Comparison of ENCODE assay signal across 18 cellular contexts in genomic region chr3:98746122-98746521, GRCh38.
"Had no signal": no experiment of that assay in that cellular context is flagged by ENCODE, and none has a peak within 500 bp of the region (broad histone marks: within the 10 kb centered on the region; RNA-seq: fewer than 3 reads in every experiment).

No MANE protein-coding gene starts in this region.

- DNase-seq: cortex of kidney; effector memory CD8-positive, alpha-beta T cell; left colon; left ventricle myocardium superior; lower lobe of right lung; natural killer cell; pancreas; right lobe of liver; small intestine; stimulated activated CD4-positive, alpha-beta T cell treated with anti-CD3 and anti-CD28 coated beads, Interleukin-2, amount 100 ng/mL, for 24 hours; stimulated activated CD4-positive, alpha-beta T cell treated with anti-CD3 and anti-CD28 coated beads, Interleukin-4, amount 100 ng/mL, for 24 hours; stimulated activated naive CD4-positive, alpha-beta T cell treated with Interleukin-2 at 50 U/mL for 16 hours; stomach; thyroid gland had no signal

- H3K4me1 ChIP-seq: vagina had no signal

- ATAC-seq: effector memory CD8-positive, alpha-beta T cell; left colon; lower lobe of right lung; natural killer cell; pancreas; right lobe of liver; stimulated activated effector memory CD8-positive, alpha-beta T cell treated with anti-CD3 and anti-CD28 coated beads, Interleukin-12 subunit alpha, Interleukin-12 subunit beta, amount 100 ng/mL, for 72 hours had no signal

- H3K36me3 ChIP-seq: lower lobe of right lung, neutrophil, pancreas, right lobe of liver, stomach, thyroid gland, vagina had no signal

- FAIRE-seq: small intestine had no signal

- H3K27ac ChIP-seq: hepatocyte, lower lobe of right lung, neutrophil, pancreas, right lobe of liver, stomach, vagina had no signal

- H3K4me2 ChIP-seq: hepatocyte had no signal

- H3K27me3 ChIP-seq: hepatocyte, neutrophil, pancreas, right lobe of liver, stomach, thyroid gland, vagina had no signal

- H3K4me3 ChIP-seq: hepatocyte, lower lobe of right lung, pancreas, right lobe of liver, stomach, thyroid gland, vagina had no signal

- H3K9me3 ChIP-seq: lower lobe of right lung, neutrophil, pancreas, right lobe of liver, stomach, thyroid gland, vagina had no signal
